25 cellular contexts compared by ENCODE assay signal in the genomic region with DNA sequence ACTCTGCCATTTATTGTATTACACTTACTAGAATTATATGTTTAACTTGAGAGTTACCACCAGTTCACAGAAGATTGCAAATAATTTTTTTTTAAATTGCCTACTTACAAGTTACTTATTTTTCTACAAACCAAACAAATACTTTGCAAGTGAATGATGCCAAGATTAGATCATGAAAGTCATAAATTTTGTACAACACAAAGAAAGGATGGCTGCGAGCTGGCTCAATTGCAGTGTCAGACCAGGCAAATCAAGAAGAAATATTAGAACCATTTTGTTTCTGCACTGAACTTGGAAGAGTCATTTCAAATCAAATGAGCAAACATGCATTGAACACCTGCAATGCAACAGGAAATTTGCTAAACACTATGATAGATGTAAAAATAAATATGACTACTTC.
DNase-seq lines count a peak whose midpoint lies in the region; ATAC-seq and TF ChIP-seq lines count a peak whose summit lies in the region.
"Had no signal": no experiment of that assay in that cellular context is flagged by ENCODE, and none has a peak within 500 bp of the region (broad histone marks: within the 10 kb centered on the region; RNA-seq: fewer than 3 reads in every experiment).

No MANE protein-coding gene starts in this region.

- H3K9me3 ChIP-seq in GM23248 (ENCODE audit: low read depth) (no peaks in the 10 kb centered on the region), PC-3 (ENCODE audit: low read length) (no peaks in the 10 kb centered on the region)
- H3K9me3 ChIP-seq: gastrocnemius medialis had no signal

- H3K79me2 ChIP-seq in GM23248 (ENCODE audit: insufficient read depth) (no peaks in the 10 kb centered on the region), PC-3 (ENCODE audit: low read length) (no peaks in the 10 kb centered on the region)

- peaks cover 65% of the 10 kb centered on the region for H3F3A ChIP-seq in GM23248 (ENCODE audit: insufficient read depth)
- H3F3A ChIP-seq in PC-3 (ENCODE audit: low read length, unreplicated experiment), result peaks cover 19% of the 10 kb centered on the region

- H2AFZ ChIP-seq in GM23248 (0 out of 2 replicates have a peak overlapping the region, but pooled peaks have one; percentile 38), PC-3 (ENCODE audit: low read length) (no peak overlapping the region)

- intact Hi-C loops in PC-3 (cut with micrococcal nuclease), result loop anchor here (10.0 kb wide), 2 partner anchors 428 to 508 kb away; a partner anchor contains a TSS

- H3K27ac ChIP-seq in GM23248 (0 out of 2 replicates have a peak overlapping the region, but pooled peaks have one; percentile 8), PC-3 (ENCODE audit: low read length) (peak overlapping the region; percentile 91)
- H3K27ac ChIP-seq: gastrocnemius medialis, SK-N-MC had no signal

- H3K4me1 ChIP-seq in GM23248 (ENCODE audit: insufficient read depth), result peaks cover 73% of the 10 kb centered on the region
- H3K4me1 ChIP-seq in PC-3 (ENCODE audit: insufficient read depth, low read length), result peaks cover 83% of the 10 kb centered on the region
- H3K4me1 ChIP-seq: gastrocnemius medialis had no signal

- BruUV-seq in PC-3 (replicated peaks; lab: Mats Ljungman, UMichigan), result no TSS peak

- in situ Hi-C loops in GM23248 (cut with MboI) (no loop called here), KBM-7 (cut with MboI; ENCODE audit: low pct_unique_long_range_greater_than_20kb, low sequenced_read_pairs) (no loop called here)

- 16 to 24% methylated on average over 1 of the region's 1 CpG for WGBS in GM23248 (ENCODE audit: low coverage in 1 of 2, low lambda C conversion rate in 2 of 2, missing lambda C conversion rate in 2 of 2), 2 experiments

- CTCF ChIA-PET in PC-3 (lab: Charles Lee), result no interaction called here

- POLR2A ChIA-PET in PC-3 (lab: Charles Lee; ENCODE audit: unreplicated experiment), result no interaction called here

- ATAC-seq in PC-3 (no peak), GM19324 (IDR thresholded peaks at IDR 0.05; ENCODE audit: low FRiP score, unreplicated experiment) (no peak)
- ATAC-seq: esophagus mucosa, gastrocnemius medialis, HCT116 had no signal

- H3K9me2 ChIP-seq in GM23248 (ENCODE audit: insufficient read depth) (no peaks in the 10 kb centered on the region), PC-3 (replicated peaks; ENCODE audit: low read length) (no peaks in the 10 kb centered on the region)

- H4K20me1 ChIP-seq in GM23248 (ENCODE audit: insufficient read depth), result no peaks in the 10 kb centered on the region
- no peaks in the 10 kb centered on the region for H4K20me1 ChIP-seq in PC-3 (ENCODE audit: low read length)

- H3K27me3 ChIP-seq in GM23248 (replicated peaks; ENCODE audit: insufficient read depth) (no peaks in the 10 kb centered on the region), PC-3 (ENCODE audit: low read length) (no peaks in the 10 kb centered on the region)
- H3K27me3 ChIP-seq: gastrocnemius medialis had no signal

- TF ChIP-seq CTCF in PC-3 (conservative IDR thresholded peaks at IDR 0.05; ENCODE audit: low read depth, low read length) (no peak), fibroblast of the aortic adventitia (IDR thresholded peaks at IDR 0.05; ENCODE audit: insufficient read depth, low read length) (no peak)

- H3K36me3 ChIP-seq in GM23248 (ENCODE audit: low read depth) (no peaks in the 10 kb centered on the region), PC-3 (ENCODE audit: low read depth, low read length) (no peaks in the 10 kb centered on the region)
- H3K36me3 ChIP-seq: gastrocnemius medialis had no signal

- DNase-seq in A172 (ENCODE audit: low spot score), result peak; percentile 55
- peak; percentile 25 for DNase-seq in GM23248
- DNase-seq in PC-3, result peak; percentile 22
- DNase-seq in fibroblast of the aortic adventitia (ENCODE audit: low read depth), result peak; percentile 38
- no peak for DNase-seq in NCI-H1436 (lab: John Stamatoyannopoulos, UW)
- no peak for DNase-seq in KBM-7
- DNase-seq: ACHN; activated CD4-positive, alpha-beta T cell treated with anti-CD3 and anti-CD28 coated beads, Interleukin-2, amount 50 U/mL, for 48 hours; activated CD4-positive, CD25-positive, alpha-beta regulatory T cell treated with anti-CD3 and anti-CD28 coated beads, Interleukin-2, amount 50 U/mL, for 72 hours; activated gamma-delta T cell treated with Interleukin-2 at 50 U/mL for 16 hours; activated naive CD8-positive, alpha-beta T cell treated with anti-CD3 and anti-CD28 coated beads, Interleukin-2, amount 10 ng/mL, durations not matched to agents 7 days and 5 days; activated T-cell treated with anti-CD3 and anti-CD28 coated beads, Interleukin-2, amount 50 U/mL, for 48 hours; CD8-positive, alpha-beta memory T cell; dermis blood vessel endothelial cell; DMS 273 treated with DMSO at 0.1 percent for 48 hours; gastrocnemius medialis; hippocampal formation; NCI-H146; NCI-H82; small intestine; stimulated activated naive CD4-positive, alpha-beta T cell treated with Interleukin-2 at 50 U/mL for 16 hours had no signal

- H3K4me2 ChIP-seq in GM23248 (ENCODE audit: unreplicated experiment) (peak overlapping the region; percentile 19), PC-3 (ENCODE audit: low read length) (peak overlapping the region; percentile 38)

- no peak overlapping the region for H3K4me3 ChIP-seq in GM23248
- no peak overlapping the region for H3K4me3 ChIP-seq in PC-3 (ENCODE audit: low read length)
- H3K4me3 ChIP-seq in fibroblast of the aortic adventitia (ENCODE audit: low read depth, low read length), result no peak overlapping the region
- H3K4me3 ChIP-seq: gastrocnemius medialis, SK-N-MC had no signal

- H3K9ac ChIP-seq in GM23248 (no peak overlapping the region), PC-3 (ENCODE audit: low read length) (no peak overlapping the region)

Comparison
In these comparisons a context has a peak if more than half of its experiments do, and no peak if none do; other contexts are left out.
1. DNase-seq: peak in A172 (single experiment), GM23248 (single experiment), PC-3 (single experiment) and fibroblast of the aortic adventitia (single experiment); none in NCI-H1436 (single experiment) and KBM-7 (single experiment).